Comparison of ENCODE assay signal across 24 cellular contexts in genomic region chr14:54642121-54642520, GRCh38.
"Had no signal": no experiment of that assay in that cellular context is flagged by ENCODE, and none has a peak within 500 bp of the region (broad histone marks: within the 10 kb centered on the region; RNA-seq: fewer than 3 reads in every experiment).

No MANE protein-coding gene starts in this region.

- H3K4me3 ChIP-seq: ovary, testis, upper lobe of left lung had no signal

- H3K4me3 Mint-ChIP-seq: activated CD4-positive, alpha-beta memory T cell treated with anti-CD3 and anti-CD28 coated beads, Interleukin-2, amount 10 ng/mL, durations not matched to agents 7 days and 5 days; activated T-cell treated with anti-CD3 and anti-CD28 coated beads, Interleukin-2, amount 50 U/mL, for 24 hours; mesothelial cell of epicardium; naive B cell; T-helper 1 cell treated with Interleukin-12 subunit alpha and Interleukin-12 subunit beta and Interleukin-4 antibody, amounts not matched to agents 30 μg/mL and 1 μg/mL, for 36 hours had no signal

- H3K36me3 ChIP-seq: ovary, upper lobe of left lung had no signal

- H3K4me1 ChIP-seq: testis had no signal

- H3K27me3 ChIP-seq: ovary, testis, upper lobe of left lung had no signal

- ATAC-seq: activated CD4-positive, CD25-positive, alpha-beta regulatory T cell treated with anti-CD3 and anti-CD28 coated beads, Interleukin-2, amount 50 U/mL, for 24 hours; left cardiac atrium; right cardiac atrium; stimulated activated naive CD8-positive, alpha-beta T cell treated with anti-CD3 and anti-CD28 coated beads, Interleukin-15, Interleukin-2, amounts not matched to agents 100 U/mL and 50 U/mL, for 24 hours had no signal

- H3K27ac ChIP-seq: ovary, testis, upper lobe of left lung, VCaP had no signal

- H3K27ac Mint-ChIP-seq: activated CD4-positive, alpha-beta memory T cell treated with anti-CD3 and anti-CD28 coated beads, Interleukin-2, amount 10 ng/mL, durations not matched to agents 7 days and 5 days; activated T-cell treated with anti-CD3 and anti-CD28 coated beads, Interleukin-2, amount 50 U/mL, for 24 hours; T-helper 1 cell treated with Interleukin-12 subunit alpha and Interleukin-12 subunit beta and Interleukin-4 antibody, amounts not matched to agents 30 μg/mL and 1 μg/mL, for 36 hours had no signal

- DNase-seq: activated CD4-positive, alpha-beta memory T cell treated with anti-CD3 and anti-CD28 coated beads, Interleukin-2, amount 10 ng/mL, durations not matched to agents 7 days and 5 days; activated CD4-positive, alpha-beta T cell treated with anti-CD3 and anti-CD28 coated beads for 48 hours; activated CD8-positive, alpha-beta memory T cell treated with anti-CD3 and anti-CD28 coated beads, Interleukin-2, amount 50 U/mL, for 48 hours; activated gamma-delta T cell; activated naive CD4-positive, alpha-beta T cell treated with anti-CD3 and anti-CD28 coated beads, Interleukin-2, amount 50 U/mL, for 16 hours; activated T-cell treated with anti-CD3 and anti-CD28 coated beads, Interleukin-2, amount 50 U/mL, for 24 hours; cortex of kidney; effector CD8-positive, alpha-beta T cell; glutamatergic neuron; left cardiac atrium; left ventricle myocardium superior; naive B cell; ovary; right cardiac atrium; stimulated activated CD4-positive, alpha-beta T cell treated with anti-CD3 and anti-CD28 coated beads, Interleukin-2, amount 100 ng/mL, for 48 hours; stimulated activated naive CD8-positive, alpha-beta T cell treated with anti-CD3 and anti-CD28 coated beads, Interleukin-15, Interleukin-2, amounts not matched to agents 100 U/mL and 50 U/mL, for 24 hours; SW 1271; T-helper 9 cell; testis; upper lobe of left lung had no signal

- H3K9me3 Mint-ChIP-seq: activated CD4-positive, alpha-beta memory T cell treated with anti-CD3 and anti-CD28 coated beads, Interleukin-2, amount 10 ng/mL, durations not matched to agents 7 days and 5 days; activated T-cell treated with anti-CD3 and anti-CD28 coated beads, Interleukin-2, amount 50 U/mL, for 24 hours; mesothelial cell of epicardium; naive B cell; T-helper 1 cell treated with Interleukin-12 subunit alpha and Interleukin-12 subunit beta and Interleukin-4 antibody, amounts not matched to agents 30 μg/mL and 1 μg/mL, for 36 hours had no signal

- H3K27me3 Mint-ChIP-seq: activated T-cell treated with anti-CD3 and anti-CD28 coated beads, Interleukin-2, amount 50 U/mL, for 24 hours; naive B cell had no signal

- H3K36me3 Mint-ChIP-seq: mesothelial cell of epicardium, naive B cell had no signal

- H3K9me3 ChIP-seq: ovary, testis, upper lobe of left lung had no signal
